In the genomic region with DNA sequence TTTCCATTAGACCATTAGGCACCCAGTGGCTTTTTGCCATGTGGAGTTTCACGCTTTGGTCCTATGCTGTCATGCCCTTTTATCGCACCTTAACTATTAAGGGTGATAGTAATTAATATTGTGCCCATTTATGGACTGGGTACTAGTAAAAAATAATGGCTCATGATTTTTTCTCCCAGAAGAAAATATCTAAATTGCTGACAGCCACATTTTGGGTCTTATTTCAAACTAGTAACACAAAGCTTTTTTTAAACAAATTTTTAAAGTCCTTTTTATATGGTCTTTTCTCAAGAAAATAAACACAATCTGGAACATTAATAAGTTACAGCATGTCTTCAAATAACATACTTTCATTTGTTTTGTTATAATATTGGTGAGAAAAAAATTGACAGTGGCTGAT, we compare ENCODE assay signal across 3 cellular contexts.
TF ChIP-seq lines count a peak whose summit lies in the region.

No MANE protein-coding gene starts in this region.

TF ChIP-seq in HepG2, 621 proteins besides CTCF, POLR2A, EP300 and RAD21:
- TF ChIP-seq CHD4 (IDR thresholded peaks at IDR 0.05; ENCODE audit: borderline replicate concordance, low read length) = no peak
- no peak for TF ChIP-seq MYC (CRISPR knock-in tag; IDR thresholded peaks at IDR 0.05; ENCODE audit: borderline replicate concordance)
- peak; percentile 55 for TF ChIP-seq MAFF (IDR thresholded peaks at IDR 0.05; ENCODE audit: low read depth, low read length)
- peak in 1 of 2 experiments; percentile 66; a peak in 2 of 4 replicates for TF ChIP-seq MAFK (conservative IDR thresholded peaks at IDR 0.05 in 1 of 2, IDR thresholded peaks at IDR 0.05 in 1 of 2; ENCODE audit: low read length in 2 of 2)

TF ChIP-seq in IMR-90, 13 proteins besides CTCF, POLR2A, EP300 and RAD21:
- TF ChIP-seq MAFK (IDR thresholded peaks at IDR 0.05; ENCODE audit: low read depth, low read length) = peak; percentile 34; the same call in 1 of the 2 replicates
- TF ChIP-seq MXI1 (IDR thresholded peaks at IDR 0.05; ENCODE audit: borderline replicate concordance, low read depth, low read length) = no peak

TF ChIP-seq in K562, 482 proteins besides CTCF, POLR2A, EP300 and RAD21:
- TF ChIP-seq ZNF316 (IDR thresholded peaks at IDR 0.05) (peak; percentile 35; the same call in 1 of the 2 replicates), CHAMP1 (IDR thresholded peaks at IDR 0.05) (no peak), MED1 (CRISPR knock-in tag; IDR thresholded peaks at IDR 0.05; ENCODE audit: borderline replicate concordance) (no peak)
